1 cellular context compared by ENCODE assay signal in genomic region chr3:49004352-49005297, GRCh38.
TF ChIP-seq lines count a peak whose summit lies in the region.

No MANE protein-coding gene starts in this region.

TF ChIP-seq in H1, 55 proteins besides CTCF, POLR2A, EP300 and RAD21:
- no peak for TF ChIP-seq TEAD4 (IDR thresholded peaks at IDR 0.05; ENCODE audit: low read depth, low read length)
- TF ChIP-seq, protein P1, sequence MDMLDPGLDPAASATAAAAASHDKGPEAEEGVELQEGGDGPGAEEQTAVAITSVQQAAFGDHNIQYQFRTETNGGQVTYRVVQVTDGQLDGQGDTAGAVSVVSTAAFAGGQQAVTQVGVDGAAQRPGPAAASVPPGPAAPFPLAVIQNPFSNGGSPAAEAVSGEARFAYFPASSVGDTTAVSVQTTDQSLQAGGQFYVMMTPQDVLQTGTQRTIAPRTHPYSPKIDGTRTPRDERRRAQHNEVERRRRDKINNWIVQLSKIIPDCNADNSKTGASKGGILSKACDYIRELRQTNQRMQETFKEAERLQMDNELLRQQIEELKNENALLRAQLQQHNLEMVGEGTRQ (IDR thresholded peaks at IDR 0.05; ENCODE audit: low read length): no peak
- no peak for TF ChIP-seq NRF1 (IDR thresholded peaks at IDR 0.05; ENCODE audit: low read depth, low read length)
- no peak for TF ChIP-seq POLR2AphosphoS5 (IDR thresholded peaks at IDR 0.05; ENCODE audit: low read depth, low read length)
